21 cellular contexts compared by ENCODE assay signal in the genomic region with DNA sequence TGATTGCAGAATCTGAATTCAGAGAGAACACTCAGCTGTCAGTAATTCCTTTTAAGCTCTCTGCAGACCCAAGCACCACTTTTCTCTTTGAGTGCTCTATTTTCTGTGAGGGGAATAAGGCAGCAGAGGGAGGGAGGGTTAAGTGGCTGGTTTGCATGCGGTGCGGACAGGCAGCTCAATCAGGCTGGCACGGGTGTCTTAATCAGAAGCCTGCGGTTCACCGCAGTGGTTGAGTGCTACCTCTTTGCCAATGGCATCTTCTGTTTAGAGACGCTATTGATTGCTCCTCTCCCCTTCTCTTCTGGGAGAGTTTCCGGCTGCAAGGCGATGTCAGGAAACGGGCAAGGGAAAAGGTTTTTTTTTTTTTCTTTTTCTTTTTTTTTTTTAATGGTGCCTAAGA.
DNase-seq lines count a peak whose midpoint lies in the region; ATAC-seq and TF ChIP-seq lines count a peak whose summit lies in the region.
"Had no signal": no experiment of that assay in that cellular context is flagged by ENCODE, and none has a peak within 500 bp of the region (broad histone marks: within the 10 kb centered on the region; RNA-seq: fewer than 3 reads in every experiment).

No MANE protein-coding gene starts in this region.

- H2AFZ ChIP-seq in neural cell (ENCODE audit: low read depth, low read length) = no peak overlapping the region
- H2AFZ ChIP-seq: GM23338 had no signal

- no peaks in the 10 kb centered on the region for H3K9me2 ChIP-seq in neural cell (ENCODE audit: insufficient read depth, low read length)

- TF ChIP-seq RAD21 in neural cell (conservative IDR thresholded peaks at IDR 0.05) = no peak

- peak; percentile 68 for DNase-seq in NCI-H1092 treated with DMSO at 0.1 percent for 48 hours (lab: John Stamatoyannopoulos, UW)
- DNase-seq in NCI-H2107 treated with DMSO at 0.1 percent for 48 hours (lab: John Stamatoyannopoulos, UW; ENCODE audit: unreplicated experiment) = peak; percentile 99
- peak; percentile 51 to 67 for DNase-seq in NCI-H526 (lab: John Stamatoyannopoulos, UW)
- no peak for DNase-seq in dermis blood vessel endothelial cell
- no peak for DNase-seq in substantia nigra (lab: John Stamatoyannopoulos, UW)
- DNase-seq in progenitor cell of endocrine pancreas (ENCODE audit: low spot score, unreplicated experiment) = no peak
- DNase-seq: activated CD4-positive, alpha-beta T cell treated with anti-CD3 and anti-CD28 coated beads for 48 hours; activated gamma-delta T cell treated with Interleukin-2 at 50 U/mL for 16 hours; activated T-cell treated with anti-CD3 and anti-CD28 coated beads, Interleukin-2, amount 50 U/mL, for 24 hours; heart left ventricle; SJCRH30; stimulated activated CD4-positive, alpha-beta T cell treated with anti-CD3 and anti-CD28 coated beads, Interleukin-15, amount 100 ng/mL, for 24 hours; stomach; T-helper 17 cell; transverse colon had no signal

- no peaks in the 10 kb centered on the region for H4K20me1 ChIP-seq in neural cell (ENCODE audit: insufficient read depth)

- peak overlapping the region; percentile 25 for H3K9ac ChIP-seq in neural cell (ENCODE audit: low read length)

- no peaks in the 10 kb centered on the region for H3K27me3 Mint-ChIP-seq in progenitor cell of endocrine pancreas
- H3K27me3 Mint-ChIP-seq: activated T-cell treated with anti-CD3 and anti-CD28 coated beads, Interleukin-2, amount 50 U/mL, for 24 hours; T-helper 17 cell had no signal

- peak overlapping the region; percentile 49 for H3K4me3 ChIP-seq in neural cell (ENCODE audit: low read length)
- H3K4me3 ChIP-seq: GM23338, heart left ventricle, lung, SJCRH30, stomach, transverse colon had no signal

- no peaks in the 10 kb centered on the region for H3K9me3 ChIP-seq in neural cell (ENCODE audit: low read length)
- H3K9me3 ChIP-seq: heart left ventricle, SJCRH30, stomach, transverse colon had no signal

- no peaks in the 10 kb centered on the region for H3K36me3 Mint-ChIP-seq in progenitor cell of endocrine pancreas (ENCODE audit: insufficient read depth)
- H3K36me3 Mint-ChIP-seq: brain had no signal

- no peak overlapping the region for H3K27ac Mint-ChIP-seq in progenitor cell of endocrine pancreas
- H3K27ac Mint-ChIP-seq: activated T-cell treated with anti-CD3 and anti-CD28 coated beads, Interleukin-2, amount 50 U/mL, for 24 hours; brain; GM23338; T-helper 17 cell had no signal

- H3K27me3 ChIP-seq in neural cell (ENCODE audit: insufficient read depth, low read depth, low read length) = no peaks in the 10 kb centered on the region
- H3K27me3 ChIP-seq: heart left ventricle, SJCRH30, stomach, transverse colon had no signal

- no peaks in the 10 kb centered on the region for H3K36me3 ChIP-seq in neural cell (ENCODE audit: insufficient read depth, low read length)
- H3K36me3 ChIP-seq: heart left ventricle, SJCRH30, stomach, transverse colon had no signal

- no peak overlapping the region for H3K4me3 Mint-ChIP-seq in progenitor cell of endocrine pancreas (ENCODE audit: low read depth)
- H3K4me3 Mint-ChIP-seq: activated T-cell treated with anti-CD3 and anti-CD28 coated beads, Interleukin-2, amount 50 U/mL, for 24 hours; brain; GM23338; neural crest cell; T-helper 17 cell had no signal

- TF ChIP-seq CTCF in neural cell (IDR thresholded peaks at IDR 0.05; ENCODE audit: poor library complexity, severe bottlenecking) (no peak), progenitor cell of endocrine pancreas (IDR thresholded peaks at IDR 0.05; ENCODE audit: unreplicated experiment) (no peak)

- peaks cover 7% of the 10 kb centered on the region for H3F3A ChIP-seq in neural cell (ENCODE audit: insufficient read depth, low read length, poor library complexity, severe bottlenecking)

- H3K4me1 Mint-ChIP-seq in progenitor cell of endocrine pancreas (ENCODE audit: low read depth) = no peaks in the 10 kb centered on the region
- H3K4me1 Mint-ChIP-seq: brain, GM23338, neural crest cell, T-helper 17 cell had no signal

- H3K9me3 Mint-ChIP-seq in progenitor cell of endocrine pancreas (ENCODE audit: low read depth) = no peaks in the 10 kb centered on the region
- H3K9me3 Mint-ChIP-seq: neural crest cell had no signal

- H3K27ac ChIP-seq in neural cell (ENCODE audit: low read length) (peak overlapping the region; percentile 76), substantia nigra (ENCODE audit: low read depth, low read length, poor library complexity, severe bottlenecking) (no peak overlapping the region)
- H3K27ac ChIP-seq: heart left ventricle, SJCRH30, stomach, transverse colon had no signal

- H3K79me2 ChIP-seq in neural cell (replicated peaks; ENCODE audit: insufficient read depth, low read length) = no peaks in the 10 kb centered on the region

- peak; percentile 82 for TF ChIP-seq EP300 in neural cell (conservative IDR thresholded peaks at IDR 0.05; ENCODE audit: poor library complexity, severe bottlenecking)

- ATAC-seq in GM21529 (IDR thresholded peaks at IDR 0.05; ENCODE audit: unreplicated experiment) = no peak
- ATAC-seq: GM23338, heart left ventricle, T-helper 17 cell had no signal

- peak overlapping the region; percentile 45 for H3K4me2 ChIP-seq in neural cell (ENCODE audit: low read length)
- H3K4me2 ChIP-seq: GM23338 had no signal

TF ChIP-seq in neural cell, 6 proteins besides CTCF, POLR2A, EP300 and RAD21:
- TF ChIP-seq POLR2AphosphoS5 (IDR thresholded peaks at IDR 0.05) (peak; percentile 78), MXI1 (conservative IDR thresholded peaks at IDR 0.05; ENCODE audit: poor library complexity, severe bottlenecking) (no peak)
- TF ChIP-seq, protein P1, sequence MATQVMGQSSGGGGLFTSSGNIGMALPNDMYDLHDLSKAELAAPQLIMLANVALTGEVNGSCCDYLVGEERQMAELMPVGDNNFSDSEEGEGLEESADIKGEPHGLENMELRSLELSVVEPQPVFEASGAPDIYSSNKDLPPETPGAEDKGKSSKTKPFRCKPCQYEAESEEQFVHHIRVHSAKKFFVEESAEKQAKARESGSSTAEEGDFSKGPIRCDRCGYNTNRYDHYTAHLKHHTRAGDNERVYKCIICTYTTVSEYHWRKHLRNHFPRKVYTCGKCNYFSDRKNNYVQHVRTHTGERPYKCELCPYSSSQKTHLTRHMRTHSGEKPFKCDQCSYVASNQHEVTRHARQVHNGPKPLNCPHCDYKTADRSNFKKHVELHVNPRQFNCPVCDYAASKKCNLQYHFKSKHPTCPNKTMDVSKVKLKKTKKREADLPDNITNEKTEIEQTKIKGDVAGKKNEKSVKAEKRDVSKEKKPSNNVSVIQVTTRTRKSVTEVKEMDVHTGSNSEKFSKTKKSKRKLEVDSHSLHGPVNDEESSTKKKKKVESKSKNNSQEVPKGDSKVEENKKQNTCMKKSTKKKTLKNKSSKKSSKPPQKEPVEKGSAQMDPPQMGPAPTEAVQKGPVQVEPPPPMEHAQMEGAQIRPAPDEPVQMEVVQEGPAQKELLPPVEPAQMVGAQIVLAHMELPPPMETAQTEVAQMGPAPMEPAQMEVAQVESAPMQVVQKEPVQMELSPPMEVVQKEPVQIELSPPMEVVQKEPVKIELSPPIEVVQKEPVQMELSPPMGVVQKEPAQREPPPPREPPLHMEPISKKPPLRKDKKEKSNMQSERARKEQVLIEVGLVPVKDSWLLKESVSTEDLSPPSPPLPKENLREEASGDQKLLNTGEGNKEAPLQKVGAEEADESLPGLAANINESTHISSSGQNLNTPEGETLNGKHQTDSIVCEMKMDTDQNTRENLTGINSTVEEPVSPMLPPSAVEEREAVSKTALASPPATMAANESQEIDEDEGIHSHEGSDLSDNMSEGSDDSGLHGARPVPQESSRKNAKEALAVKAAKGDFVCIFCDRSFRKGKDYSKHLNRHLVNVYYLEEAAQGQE (IDR thresholded peaks at IDR 0.05; ENCODE audit: borderline replicate concordance) = peak; percentile 24

Comparison
In these comparisons a context has a peak if more than half of its experiments do, and no peak if none do; other contexts are left out.
1. DNase-seq: peak in NCI-H1092 treated with DMSO at 0.1 percent for 48 hours (single experiment), NCI-H2107 treated with DMSO at 0.1 percent for 48 hours (single experiment) and NCI-H526 (2 of 2); none in dermis blood vessel endothelial cell (single experiment), substantia nigra (0 of 49) and progenitor cell of endocrine pancreas (single experiment).